In genomic region chr7:67738-68395, GRCh38 we compare ENCODE assay signal across 13 cellular contexts.
A peak's percentile ranks its signal among the peaks of the same experiment; 100 is the strongest.
DNase-seq lines count a peak whose midpoint lies in the region; TF ChIP-seq lines count a peak whose summit lies in the region.
"Had no signal": no experiment of that assay in that cellular context is flagged by ENCODE, and none has a peak within 500 bp of the region (broad histone marks: within the 10 kb centered on the region; RNA-seq: fewer than 3 reads in every experiment).

No MANE protein-coding gene starts in this region.

- no peaks in the 10 kb centered on the region for H3K36me3 ChIP-seq in GM23248 (ENCODE audit: low read depth)

- peaks cover 7% of the 10 kb centered on the region; the same call in 1 of the 2 replicates for H3F3A ChIP-seq in GM23248 (ENCODE audit: insufficient read depth)

- peak; percentile 0 for TF ChIP-seq CTCF in fibroblast of pulmonary artery (IDR thresholded peaks at IDR 0.05; ENCODE audit: low read length, missing control alignments)

- no peak for DNase-seq in GM23248
- DNase-seq in MV-4-11 (lab: John Stamatoyannopoulos, UW) = peak; percentile 29
- no peak for DNase-seq in fibroblast of pulmonary artery (ENCODE audit: low read depth)
- peak; percentile 59 for DNase-seq in posterior vena cava (ENCODE audit: low spot score)
- DNase-seq in NCI-H2171 (lab: John Stamatoyannopoulos, UW) = no peak
- DNase-seq in ACHN = no peak
- no peak for DNase-seq in OCI-M2 (lab: John Stamatoyannopoulos, UW; ENCODE audit: unreplicated experiment)
- no peak for DNase-seq in stimulated activated CD4-positive, alpha-beta T cell treated with anti-CD3 and anti-CD28 coated beads, Interleukin-4, amount 100 ng/mL, for 4 hours
- DNase-seq: activated CD4-positive, alpha-beta T cell treated with anti-CD3 and anti-CD28 coated beads, Interleukin-2, amount 10 ng/mL, durations not matched to agents 7 days and 5 days; effector memory CD4-positive, alpha-beta T cell; NCI-H446; nephron progenitor cell had no signal

- H3K4me3 ChIP-seq in GM23248 (no peak overlapping the region), fibroblast of pulmonary artery (replicated peaks; ENCODE audit: low read depth, low read length) (no peak overlapping the region)
- H3K4me3 ChIP-seq: skin epidermis had no signal

- no peaks in the 10 kb centered on the region for H3K9me2 ChIP-seq in GM23248 (ENCODE audit: insufficient read depth)

- H3K9ac ChIP-seq in GM23248 = no peak overlapping the region

- H3K4me2 ChIP-seq in GM23248 (ENCODE audit: unreplicated experiment) = peak overlapping the region; percentile 22

- H3K9me3 ChIP-seq in GM23248 (ENCODE audit: low read depth) = no peaks in the 10 kb centered on the region

- WGBS in GM23248 (ENCODE audit: low coverage in 1 of 2, low lambda C conversion rate in 2 of 2, missing lambda C conversion rate in 2 of 2), 2 experiments = 94 to 96% methylated on average over 11 of the region's 11 CpGs

- H4K20me1 ChIP-seq in GM23248 (ENCODE audit: insufficient read depth) = no peaks in the 10 kb centered on the region

- no peaks in the 10 kb centered on the region for H3K27me3 ChIP-seq in GM23248 (replicated peaks; ENCODE audit: insufficient read depth)

- peak overlapping the region; percentile 51; the same call in 1 of the 2 replicates for H3K27ac ChIP-seq in GM23248

- in situ Hi-C loops in GM23248 (cut with MboI) (no loop called here), ACHN (cut with HindIII; ENCODE audit: low pct_ligation_motif_present, low pct_unique_long_range_greater_than_20kb, low sequenced_read_pairs) (no loop called here)

- no peaks in the 10 kb centered on the region for H3K79me2 ChIP-seq in GM23248 (ENCODE audit: insufficient read depth)

- peaks cover 11% of the 10 kb centered on the region; the same call in 1 of the 2 replicates for H3K4me1 ChIP-seq in GM23248 (ENCODE audit: insufficient read depth)

- no peak overlapping the region for H2AFZ ChIP-seq in GM23248

- intact Hi-C loops in posterior vena cava (cut with DNase I) = no loop called here

Comparison
In these comparisons a context has a peak if more than half of its experiments do, and no peak if none do; other contexts are left out.
1. DNase-seq: peak in MV-4-11 (single experiment) and posterior vena cava (single experiment); none in GM23248 (single experiment), fibroblast of pulmonary artery (single experiment), NCI-H2171 (single experiment), ACHN (single experiment), OCI-M2 (single experiment) and stimulated activated CD4-positive, alpha-beta T cell treated with anti-CD3 and anti-CD28 coated beads, Interleukin-4, amount 100 ng/mL, for 4 hours (0 of 2).